12 cellular contexts compared by ENCODE assay signal in the genomic region with DNA sequence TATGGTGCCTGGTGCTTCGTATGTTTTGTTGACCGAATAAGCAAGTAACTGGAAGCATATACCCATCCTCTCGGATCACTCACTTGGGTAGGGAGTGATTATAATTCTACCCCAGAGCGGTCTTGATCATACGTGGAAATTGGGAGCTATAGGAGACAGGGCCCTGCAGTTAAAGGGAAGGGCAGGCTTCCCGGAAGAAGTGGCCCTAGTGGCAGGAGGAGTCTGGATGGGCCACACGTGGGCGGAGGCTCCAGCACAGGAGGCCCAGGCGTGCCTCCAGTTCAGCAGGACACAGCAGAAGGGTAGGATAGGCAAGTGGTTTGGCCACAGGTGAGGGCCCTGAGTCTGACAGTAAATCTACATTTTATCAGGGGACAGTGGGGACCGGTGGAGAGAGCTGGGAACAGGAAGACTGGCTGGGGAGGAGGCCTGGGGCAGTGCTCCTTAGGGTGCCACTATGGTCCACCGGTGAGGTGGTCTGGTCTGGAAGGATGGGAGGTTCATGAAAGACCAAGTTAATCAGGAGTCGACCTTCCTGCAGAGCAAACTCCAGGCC. TPM values are rescaled to one million over a fixed set of nuclear protein-coding genes. Genes with fewer than 3 reads are reported as not detected.
DNase-seq lines count a peak whose midpoint lies in the region; ATAC-seq and TF ChIP-seq lines count a peak whose summit lies in the region.
"Had no signal": no experiment of that assay in that cellular context is flagged by ENCODE, and none has a peak within 500 bp of the region (broad histone marks: within the 10 kb centered on the region; RNA-seq: fewer than 3 reads in every experiment).

No MANE protein-coding gene starts in this region.

- TF ChIP-seq POLR2A in upper lobe of left lung (IDR thresholded peaks at IDR 0.05) (no peak), suprapubic skin (IDR thresholded peaks at IDR 0.05) (no peak)

- peaks cover 33% of the 10 kb centered on the region for H3K4me1 Mint-ChIP-seq in activated naive CD8-positive, alpha-beta T cell (ENCODE audit: low read depth)
- peaks cover 26% of the 10 kb centered on the region for H3K4me1 Mint-ChIP-seq in activated naive CD8-positive, alpha-beta T cell treated with anti-CD3 and anti-CD28 coated beads for 36 hours
- H3K4me1 Mint-ChIP-seq in activated naive CD8-positive, alpha-beta T cell treated with anti-CD3 and anti-CD28 coated beads, Interleukin-2, amount 50 U/mL, for 24 hours = peaks cover 28% of the 10 kb centered on the region
- H3K4me1 Mint-ChIP-seq in naive thymus-derived CD4-positive, alpha-beta T cell = peaks cover 10 to 41% (median 38%) of the 10 kb centered on the region in 7 donors

- H3K27me3 ChIP-seq in naive thymus-derived CD4-positive, alpha-beta T cell (ENCODE audit: control insufficient read depth in 2 of 2, insufficient read depth in 2 of 2, low read length in 2 of 2) = no peaks in the 10 kb centered on the region
- H3K27me3 ChIP-seq in upper lobe of left lung = no peaks in the 10 kb centered on the region
- no peaks in the 10 kb centered on the region for H3K27me3 ChIP-seq in suprapubic skin

- peak overlapping the region; percentile 72 for H3K4me3 Mint-ChIP-seq in activated naive CD8-positive, alpha-beta T cell
- no peak overlapping the region for H3K4me3 Mint-ChIP-seq in activated naive CD8-positive, alpha-beta T cell treated with anti-CD3 and anti-CD28 coated beads for 36 hours
- no peak overlapping the region for H3K4me3 Mint-ChIP-seq in activated naive CD8-positive, alpha-beta T cell treated with anti-CD3 and anti-CD28 coated beads, Interleukin-2, amount 50 U/mL, for 24 hours
- peak overlapping the region; percentile 76 to 89 (median 84) for H3K4me3 Mint-ChIP-seq in naive thymus-derived CD4-positive, alpha-beta T cell

- TF ChIP-seq EP300 in upper lobe of left lung (IDR thresholded peaks at IDR 0.05) = no peak
- no peak for TF ChIP-seq EP300 in suprapubic skin (IDR thresholded peaks at IDR 0.05)

- peaks cover 12 to 19% of the 10 kb centered on the region in 2 donors for H3K4me1 ChIP-seq in naive thymus-derived CD4-positive, alpha-beta T cell (ENCODE audit: control insufficient read depth in 2 of 2, insufficient read depth in 2 of 2, low read length in 2 of 2)
- peaks cover 6 to 13% (median 8%) of the 10 kb centered on the region in 4 donors for H3K4me1 ChIP-seq in upper lobe of left lung
- peaks cover 17% of the 10 kb centered on the region for H3K4me1 ChIP-seq in suprapubic skin

- POLR2A ChIA-PET in naive thymus-derived CD4-positive, alpha-beta T cell (lab: Charles Lee) = interaction anchor here (0.9 to 8.6 kb wide), 10 partner anchors 9 to 233 kb away, joined by 3 to 166 read pairs (median 11); a partner anchor contains a TSS

- no peak for ATAC-seq in activated naive CD8-positive, alpha-beta T cell treated with anti-CD3 and anti-CD28 coated beads, Interleukin-2, amount 50 U/mL, for 24 hours
- no peak for ATAC-seq in naive thymus-derived CD4-positive, alpha-beta T cell
- no peak for ATAC-seq in upper lobe of left lung (ENCODE audit: low FRiP score in 2 of 2)
- ATAC-seq in HG02852 (IDR thresholded peaks at IDR 0.05; ENCODE audit: unreplicated experiment) = no peak

- no peaks in the 10 kb centered on the region for H3K27me3 Mint-ChIP-seq in activated naive CD8-positive, alpha-beta T cell
- no peaks in the 10 kb centered on the region for H3K27me3 Mint-ChIP-seq in activated naive CD8-positive, alpha-beta T cell treated with anti-CD3 and anti-CD28 coated beads for 36 hours
- H3K27me3 Mint-ChIP-seq in activated naive CD8-positive, alpha-beta T cell treated with anti-CD3 and anti-CD28 coated beads, Interleukin-2, amount 50 U/mL, for 24 hours = no peaks in the 10 kb centered on the region
- H3K27me3 Mint-ChIP-seq in naive thymus-derived CD4-positive, alpha-beta T cell = no peaks in the 10 kb centered on the region

- no peaks in the 10 kb centered on the region for H3K9me3 Mint-ChIP-seq in activated naive CD8-positive, alpha-beta T cell (ENCODE audit: low read depth)
- no peaks in the 10 kb centered on the region for H3K9me3 Mint-ChIP-seq in activated naive CD8-positive, alpha-beta T cell treated with anti-CD3 and anti-CD28 coated beads for 36 hours
- no peaks in the 10 kb centered on the region for H3K9me3 Mint-ChIP-seq in activated naive CD8-positive, alpha-beta T cell treated with anti-CD3 and anti-CD28 coated beads, Interleukin-2, amount 50 U/mL, for 24 hours
- no peaks in the 10 kb centered on the region for H3K9me3 Mint-ChIP-seq in naive thymus-derived CD4-positive, alpha-beta T cell

- intact Hi-C loops in naive thymus-derived CD4-positive, alpha-beta T cell (cut with micrococcal nuclease) = no loop called here

- peak overlapping the region; percentile 97 for H3K27ac ChIP-seq in naive thymus-derived CD4-positive, alpha-beta T cell (ENCODE audit: low read depth, low read length)
- H3K27ac ChIP-seq in upper lobe of left lung = peak overlapping the region in 3 of 4 donors; percentile 97 to 98 (median 98)
- no peak overlapping the region for H3K27ac ChIP-seq in suprapubic skin

- no peak overlapping the region for H3K4me3 ChIP-seq in naive thymus-derived CD4-positive, alpha-beta T cell (ENCODE audit: low read length)
- no peak overlapping the region for H3K4me3 ChIP-seq in upper lobe of left lung
- H3K4me3 ChIP-seq in suprapubic skin = no peak overlapping the region

- H3K36me3 ChIP-seq in naive thymus-derived CD4-positive, alpha-beta T cell (ENCODE audit: control insufficient read depth in 2 of 3, insufficient read depth in 3 of 3, low read length in 3 of 3) = peaks cover 0 to 3% (median 0%) of the 10 kb centered on the region in 3 experiments
- no peaks in the 10 kb centered on the region for H3K36me3 ChIP-seq in upper lobe of left lung
- no peaks in the 10 kb centered on the region for H3K36me3 ChIP-seq in suprapubic skin

- H3K36me3 Mint-ChIP-seq in activated naive CD8-positive, alpha-beta T cell = no peaks in the 10 kb centered on the region
- peaks cover 3% of the 10 kb centered on the region for H3K36me3 Mint-ChIP-seq in activated naive CD8-positive, alpha-beta T cell treated with anti-CD3 and anti-CD28 coated beads for 36 hours
- H3K36me3 Mint-ChIP-seq in activated naive CD8-positive, alpha-beta T cell treated with anti-CD3 and anti-CD28 coated beads, Interleukin-2, amount 50 U/mL, for 24 hours (ENCODE audit: low read depth) = no peaks in the 10 kb centered on the region
- H3K36me3 Mint-ChIP-seq in naive thymus-derived CD4-positive, alpha-beta T cell = peaks cover 0 to 2% (median 0%) of the 10 kb centered on the region in 5 donors

- H3K9me3 ChIP-seq in naive thymus-derived CD4-positive, alpha-beta T cell (ENCODE audit: control insufficient read depth in 2 of 3, low read length in 3 of 3) = no peaks in the 10 kb centered on the region
- H3K9me3 ChIP-seq in upper lobe of left lung (no peaks in the 10 kb centered on the region), suprapubic skin (no peaks in the 10 kb centered on the region)

- TF ChIP-seq CTCF in upper lobe of left lung (IDR thresholded peaks at IDR 0.05) = no peak
- no peak for TF ChIP-seq CTCF in suprapubic skin (IDR thresholded peaks at IDR 0.05)

- WGBS in upper lobe of left lung, 2 donors = 90 to 94% methylated on average over 12 of the region's 12 CpGs
- 89% methylated on average over 12 of the region's 12 CpGs for WGBS in suprapubic skin

- CTCF ChIA-PET in naive thymus-derived CD4-positive, alpha-beta T cell (lab: Charles Lee) = interaction anchor here (0.8 to 4.3 kb wide), 8 partner anchors 10 to 153 kb away, joined by 3 to 33 read pairs (median 4); no protein-coding TSS in a partner anchor

- no peak for DNase-seq in activated naive CD8-positive, alpha-beta T cell treated with anti-CD3 and anti-CD28 coated beads for 36 hours
- DNase-seq in activated naive CD8-positive, alpha-beta T cell treated with anti-CD3 and anti-CD28 coated beads, Interleukin-2, amount 50 U/mL, for 24 hours = no peak
- DNase-seq in naive thymus-derived CD4-positive, alpha-beta T cell = no peak
- DNase-seq in upper lobe of left lung (peak in 1 of 2 donors; percentile 37), suprapubic skin (ENCODE audit: low spot score in 2 of 2) (no peak)
- DNase-seq in activated effector memory CD4-positive, alpha-beta T cell treated with anti-CD3 and anti-CD28 coated beads, Interleukin-2, amount 50 U/mL, for 16 hours = no peak
- DNase-seq: AML-193, left cardiac atrium, NCI-H187, RPMI8226 had no signal

- peak overlapping the region; percentile 90 for H3K27ac Mint-ChIP-seq in activated naive CD8-positive, alpha-beta T cell
- no peak overlapping the region for H3K27ac Mint-ChIP-seq in activated naive CD8-positive, alpha-beta T cell treated with anti-CD3 and anti-CD28 coated beads for 36 hours
- peak overlapping the region; percentile 31 for H3K27ac Mint-ChIP-seq in activated naive CD8-positive, alpha-beta T cell treated with anti-CD3 and anti-CD28 coated beads, Interleukin-2, amount 50 U/mL, for 24 hours
- H3K27ac Mint-ChIP-seq in naive thymus-derived CD4-positive, alpha-beta T cell = peak overlapping the region; percentile 60 to 97 (median 90)

RNA-seq across cellular contexts. Expression of a gene that starts 23.5 kb away (rescaled TPM):
- 100 to 1,000 TPM; 109 to 119 TPM for total RNA-seq in activated naive CD8-positive, alpha-beta T cell treated with anti-CD3 and anti-CD28 coated beads for 36 hours
- total RNA-seq in naive thymus-derived CD4-positive, alpha-beta T cell = 10 to 100 TPM; 65.8 to 99.7 (median 92.2) TPM
- 10 to 100 TPM; 15.2 to 18.0 TPM for polyA plus RNA-seq in naive thymus-derived CD4-positive, alpha-beta T cell
- total RNA-seq in upper lobe of left lung (10 to 100 TPM; 35.6 to 70.4 (median 52.4) TPM), suprapubic skin (10 to 100 TPM; 42.1 to 56.3 (median 48.9) TPM)

RNA-seq across cellular contexts. Expression of a gene that starts 56.0 kb away (rescaled TPM):
- 1 to 10 TPM; 1.6 to 1.8 TPM for total RNA-seq in activated naive CD8-positive, alpha-beta T cell treated with anti-CD3 and anti-CD28 coated beads for 36 hours
- 1 to 10 TPM in 1 of 5 experiments, under 1 TPM in 3, not detected in 1; 0.19 to 1.0 (median 0.32) TPM for total RNA-seq in naive thymus-derived CD4-positive, alpha-beta T cell
- 1 to 10 TPM in 1 of 2 donors, under 1 TPM in 1; 0.51 to 1.0 TPM for polyA plus RNA-seq in naive thymus-derived CD4-positive, alpha-beta T cell
- total RNA-seq in upper lobe of left lung (10 to 100 TPM in 1 of 6 donors, 1 to 10 TPM in 5; 2.0 to 19.9 (median 5.4) TPM), suprapubic skin (100 to 1,000 TPM in 3 of 4 donors, 10 to 100 TPM in 1; 78.9 to 130 (median 108) TPM)

Comparison
In these comparisons a context has a peak if more than half of its experiments do, and no peak if none do; other contexts are left out.
1. H3K4me3 Mint-ChIP-seq: peak in activated naive CD8-positive, alpha-beta T cell (single experiment) and naive thymus-derived CD4-positive, alpha-beta T cell (10 of 10); none in activated naive CD8-positive, alpha-beta T cell treated with anti-CD3 and anti-CD28 coated beads for 36 hours (single experiment) and activated naive CD8-positive, alpha-beta T cell treated with anti-CD3 and anti-CD28 coated beads, Interleukin-2, amount 50 U/mL, for 24 hours (single experiment).